Comparison of ENCODE assay signal across 1 cellular context in genomic region chr1:171641076-171641864, GRCh38.
TF ChIP-seq lines count a peak whose summit lies in the region.

No MANE protein-coding gene starts in this region.

TF ChIP-seq in GM23338, 12 proteins besides CTCF, POLR2A, EP300 and RAD21:
- TF ChIP-seq, protein P1, sequence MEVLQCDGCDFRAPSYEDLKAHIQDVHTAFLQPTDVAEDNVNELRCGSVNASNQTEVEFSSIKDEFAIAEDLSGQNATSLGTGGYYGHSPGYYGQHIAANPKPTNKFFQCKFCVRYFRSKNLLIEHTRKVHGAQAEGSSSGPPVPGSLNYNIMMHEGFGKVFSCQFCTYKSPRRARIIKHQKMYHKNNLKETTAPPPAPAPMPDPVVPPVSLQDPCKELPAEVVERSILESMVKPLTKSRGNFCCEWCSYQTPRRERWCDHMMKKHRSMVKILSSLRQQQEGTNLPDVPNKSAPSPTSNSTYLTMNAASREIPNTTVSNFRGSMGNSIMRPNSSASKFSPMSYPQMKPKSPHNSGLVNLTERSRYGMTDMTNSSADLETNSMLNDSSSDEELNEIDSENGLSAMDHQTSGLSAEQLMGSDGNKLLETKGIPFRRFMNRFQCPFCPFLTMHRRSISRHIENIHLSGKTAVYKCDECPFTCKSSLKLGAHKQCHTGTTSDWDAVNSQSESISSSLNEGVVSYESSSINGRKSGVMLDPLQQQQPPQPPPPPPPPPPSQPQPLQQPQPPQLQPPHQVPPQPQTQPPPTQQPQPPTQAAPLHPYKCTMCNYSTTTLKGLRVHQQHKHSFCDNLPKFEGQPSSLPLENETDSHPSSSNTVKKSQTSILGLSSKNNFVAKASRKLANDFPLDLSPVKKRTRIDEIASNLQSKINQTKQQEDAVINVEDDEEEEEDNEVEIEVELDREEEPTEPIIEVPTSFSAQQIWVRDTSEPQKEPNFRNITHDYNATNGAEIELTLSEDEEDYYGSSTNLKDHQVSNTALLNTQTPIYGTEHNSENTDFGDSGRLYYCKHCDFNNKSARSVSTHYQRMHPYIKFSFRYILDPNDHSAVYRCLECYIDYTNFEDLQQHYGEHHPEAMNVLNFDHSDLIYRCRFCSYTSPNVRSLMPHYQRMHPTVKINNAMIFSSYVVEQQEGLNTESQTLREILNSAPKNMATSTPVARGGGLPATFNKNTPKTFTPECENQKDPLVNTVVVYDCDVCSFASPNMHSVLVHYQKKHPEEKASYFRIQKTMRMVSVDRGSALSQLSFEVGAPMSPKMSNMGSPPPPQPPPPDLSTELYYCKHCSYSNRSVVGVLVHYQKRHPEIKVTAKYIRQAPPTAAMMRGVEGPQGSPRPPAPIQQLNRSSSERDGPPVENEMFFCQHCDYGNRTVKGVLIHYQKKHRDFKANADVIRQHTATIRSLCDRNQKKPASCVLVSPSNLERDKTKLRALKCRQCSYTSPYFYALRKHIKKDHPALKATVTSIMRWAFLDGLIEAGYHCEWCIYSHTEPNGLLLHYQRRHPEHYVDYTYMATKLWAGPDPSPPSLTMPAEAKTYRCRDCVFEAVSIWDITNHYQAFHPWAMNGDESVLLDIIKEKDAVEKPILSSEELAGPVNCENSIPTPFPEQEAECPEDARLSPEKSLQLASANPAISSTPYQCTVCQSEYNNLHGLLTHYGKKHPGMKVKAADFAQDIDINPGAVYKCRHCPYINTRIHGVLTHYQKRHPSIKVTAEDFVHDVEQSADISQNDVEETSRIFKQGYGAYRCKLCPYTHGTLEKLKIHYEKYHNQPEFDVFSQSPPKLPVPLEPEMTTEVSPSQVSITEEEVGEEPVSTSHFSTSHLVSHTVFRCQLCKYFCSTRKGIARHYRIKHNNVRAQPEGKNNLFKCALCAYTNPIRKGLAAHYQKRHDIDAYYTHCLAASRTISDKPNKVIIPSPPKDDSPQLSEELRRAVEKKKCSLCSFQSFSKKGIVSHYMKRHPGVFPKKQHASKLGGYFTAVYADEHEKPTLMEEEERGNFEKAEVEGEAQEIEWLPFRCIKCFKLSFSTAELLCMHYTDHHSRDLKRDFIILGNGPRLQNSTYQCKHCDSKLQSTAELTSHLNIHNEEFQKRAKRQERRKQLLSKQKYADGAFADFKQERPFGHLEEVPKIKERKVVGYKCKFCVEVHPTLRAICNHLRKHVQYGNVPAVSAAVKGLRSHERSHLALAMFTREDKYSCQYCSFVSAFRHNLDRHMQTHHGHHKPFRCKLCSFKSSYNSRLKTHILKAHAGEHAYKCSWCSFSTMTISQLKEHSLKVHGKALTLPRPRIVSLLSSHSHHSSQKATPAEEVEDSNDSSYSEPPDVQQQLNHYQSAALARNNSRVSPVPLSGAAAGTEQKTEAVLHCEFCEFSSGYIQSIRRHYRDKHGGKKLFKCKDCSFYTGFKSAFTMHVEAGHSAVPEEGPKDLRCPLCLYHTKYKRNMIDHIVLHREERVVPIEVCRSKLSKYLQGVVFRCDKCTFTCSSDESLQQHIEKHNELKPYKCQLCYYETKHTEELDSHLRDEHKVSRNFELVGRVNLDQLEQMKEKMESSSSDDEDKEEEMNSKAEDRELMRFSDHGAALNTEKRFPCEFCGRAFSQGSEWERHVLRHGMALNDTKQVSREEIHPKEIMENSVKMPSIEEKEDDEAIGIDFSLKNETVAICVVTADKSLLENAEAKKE (CRISPR knock-in tag; IDR thresholded peaks at IDR 0.05): no peak; the same call in 1 of the 2 replicates
- TF ChIP-seq EZH2 (IDR thresholded peaks at IDR 0.05; ENCODE audit: low read depth, unreplicated experiment) (no peak), ZNF331 (CRISPR knock-in tag; IDR thresholded peaks at IDR 0.05; ENCODE audit: low read depth) (no peak), ZNF114 (CRISPR knock-in tag; IDR thresholded peaks at IDR 0.05) (no peak), JUNB (IDR thresholded peaks at IDR 0.05; ENCODE audit: unreplicated experiment) (no peak), POLR2AphosphoS5 (IDR thresholded peaks at IDR 0.05; ENCODE audit: low read depth) (no peak), CREB1 (CRISPR knock-in tag; IDR thresholded peaks at IDR 0.05; ENCODE audit: low read depth) (no peak), NANOG (IDR thresholded peaks at IDR 0.05; ENCODE audit: borderline replicate concordance) (no peak), EZH2phosphoT487 (IDR thresholded peaks at IDR 0.05; ENCODE audit: unreplicated experiment) (no peak), STAT1 (IDR thresholded peaks at IDR 0.05; ENCODE audit: unreplicated experiment) (no peak)
- TF ChIP-seq, protein P2, sequence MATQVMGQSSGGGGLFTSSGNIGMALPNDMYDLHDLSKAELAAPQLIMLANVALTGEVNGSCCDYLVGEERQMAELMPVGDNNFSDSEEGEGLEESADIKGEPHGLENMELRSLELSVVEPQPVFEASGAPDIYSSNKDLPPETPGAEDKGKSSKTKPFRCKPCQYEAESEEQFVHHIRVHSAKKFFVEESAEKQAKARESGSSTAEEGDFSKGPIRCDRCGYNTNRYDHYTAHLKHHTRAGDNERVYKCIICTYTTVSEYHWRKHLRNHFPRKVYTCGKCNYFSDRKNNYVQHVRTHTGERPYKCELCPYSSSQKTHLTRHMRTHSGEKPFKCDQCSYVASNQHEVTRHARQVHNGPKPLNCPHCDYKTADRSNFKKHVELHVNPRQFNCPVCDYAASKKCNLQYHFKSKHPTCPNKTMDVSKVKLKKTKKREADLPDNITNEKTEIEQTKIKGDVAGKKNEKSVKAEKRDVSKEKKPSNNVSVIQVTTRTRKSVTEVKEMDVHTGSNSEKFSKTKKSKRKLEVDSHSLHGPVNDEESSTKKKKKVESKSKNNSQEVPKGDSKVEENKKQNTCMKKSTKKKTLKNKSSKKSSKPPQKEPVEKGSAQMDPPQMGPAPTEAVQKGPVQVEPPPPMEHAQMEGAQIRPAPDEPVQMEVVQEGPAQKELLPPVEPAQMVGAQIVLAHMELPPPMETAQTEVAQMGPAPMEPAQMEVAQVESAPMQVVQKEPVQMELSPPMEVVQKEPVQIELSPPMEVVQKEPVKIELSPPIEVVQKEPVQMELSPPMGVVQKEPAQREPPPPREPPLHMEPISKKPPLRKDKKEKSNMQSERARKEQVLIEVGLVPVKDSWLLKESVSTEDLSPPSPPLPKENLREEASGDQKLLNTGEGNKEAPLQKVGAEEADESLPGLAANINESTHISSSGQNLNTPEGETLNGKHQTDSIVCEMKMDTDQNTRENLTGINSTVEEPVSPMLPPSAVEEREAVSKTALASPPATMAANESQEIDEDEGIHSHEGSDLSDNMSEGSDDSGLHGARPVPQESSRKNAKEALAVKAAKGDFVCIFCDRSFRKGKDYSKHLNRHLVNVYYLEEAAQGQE (IDR thresholded peaks at IDR 0.05; ENCODE audit: unreplicated experiment): no peak
- TF ChIP-seq, protein P3, sequence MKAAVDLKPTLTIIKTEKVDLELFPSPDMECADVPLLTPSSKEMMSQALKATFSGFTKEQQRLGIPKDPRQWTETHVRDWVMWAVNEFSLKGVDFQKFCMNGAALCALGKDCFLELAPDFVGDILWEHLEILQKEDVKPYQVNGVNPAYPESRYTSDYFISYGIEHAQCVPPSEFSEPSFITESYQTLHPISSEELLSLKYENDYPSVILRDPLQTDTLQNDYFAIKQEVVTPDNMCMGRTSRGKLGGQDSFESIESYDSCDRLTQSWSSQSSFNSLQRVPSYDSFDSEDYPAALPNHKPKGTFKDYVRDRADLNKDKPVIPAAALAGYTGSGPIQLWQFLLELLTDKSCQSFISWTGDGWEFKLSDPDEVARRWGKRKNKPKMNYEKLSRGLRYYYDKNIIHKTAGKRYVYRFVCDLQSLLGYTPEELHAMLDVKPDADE (IDR thresholded peaks at IDR 0.05): no peak
TF ChIP-seq in GM23338: peak in this region for 0.
